ENCODE assay signal across 18 cellular contexts in the genomic region with DNA sequence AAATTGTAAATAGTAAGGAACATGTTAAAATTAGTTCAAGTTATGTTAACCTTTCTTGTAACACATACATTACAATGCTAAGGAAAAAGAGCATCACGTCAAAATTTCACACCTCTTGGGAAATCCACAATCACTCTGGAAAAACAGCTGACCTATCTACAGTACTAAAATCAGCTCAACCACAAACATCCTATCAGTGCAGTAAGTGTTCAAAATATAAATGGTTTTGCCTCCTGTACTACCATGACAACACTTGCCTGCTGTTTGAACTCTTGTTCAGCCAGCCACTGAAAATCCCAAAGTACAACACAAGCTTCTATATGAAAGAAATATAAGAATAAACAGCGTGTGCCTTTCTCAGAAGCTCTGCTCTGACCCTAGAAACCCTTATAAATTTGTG.
DNase-seq lines count a peak whose midpoint lies in the region; ATAC-seq and TF ChIP-seq lines count a peak whose summit lies in the region.
"Had no signal": no experiment of that assay in that cellular context is flagged by ENCODE, and none has a peak within 500 bp of the region (broad histone marks: within the 10 kb centered on the region; RNA-seq: fewer than 3 reads in every experiment).

No MANE protein-coding gene starts in this region.

- no peaks in the 10 kb centered on the region for H3K27me3 Mint-ChIP-seq in activated T-helper 1 cell treated with anti-CD3 and anti-CD28 coated beads, Interleukin-12 subunit alpha, Interleukin-12 subunit beta, Interleukin-2, Interleukin-4 antibody, amounts not matched to agents 30 ng/mL and 10 ng/mL and 1 ng/mL, durations not matched to agents 14 hours and 24 hours and 36 hours (ENCODE audit: insufficient read depth)
- H3K27me3 Mint-ChIP-seq: CD4-positive, alpha-beta memory T cell had no signal

- H3K36me3 ChIP-seq in left ventricle myocardium inferior (peaks cover 58% of the 10 kb centered on the region), colonic mucosa (no peaks in the 10 kb centered on the region)
- H3K36me3 ChIP-seq: HAP-1 had no signal

- intact Hi-C loops in left ventricle myocardium inferior (cut with micrococcal nuclease) (no loop called here), left cardiac atrium (cut with DNase I) (loop anchor here in 1 of 2 donors (5.0 kb wide), 1 partner anchor 92 kb away; no protein-coding TSS in a partner anchor), colonic mucosa (cut with DNase I) (no loop called here)
- intact Hi-C loops in activated T-helper 1 cell treated with anti-CD3 and anti-CD28 coated beads, Interleukin-12 subunit alpha, Interleukin-12 subunit beta, Interleukin-2, Interleukin-4 antibody, amounts not matched to agents 30 ng/mL and 10 ng/mL and 1 ng/mL, durations not matched to agents 14 hours and 24 hours and 36 hours (cut with micrococcal nuclease), result no loop called here

- TF ChIP-seq CTCF in left ventricle myocardium inferior (IDR thresholded peaks at IDR 0.05; ENCODE audit: borderline replicate concordance), result no peak
- no peak for TF ChIP-seq CTCF in colonic mucosa (IDR thresholded peaks at IDR 0.05)

- ATAC-seq in left cardiac atrium, result no peak
- no peak for ATAC-seq in HG02759 (IDR thresholded peaks at IDR 0.05; ENCODE audit: unreplicated experiment)

- no peaks in the 10 kb centered on the region for H3K9me3 Mint-ChIP-seq in activated T-helper 1 cell treated with anti-CD3 and anti-CD28 coated beads, Interleukin-12 subunit alpha, Interleukin-12 subunit beta, Interleukin-2, Interleukin-4 antibody, amounts not matched to agents 30 ng/mL and 10 ng/mL and 1 ng/mL, durations not matched to agents 14 hours and 24 hours and 36 hours
- H3K9me3 Mint-ChIP-seq: CD4-positive, alpha-beta memory T cell; HFFc6 had no signal

- H3K36me3 Mint-ChIP-seq in activated T-helper 1 cell treated with anti-CD3 and anti-CD28 coated beads, Interleukin-12 subunit alpha, Interleukin-12 subunit beta, Interleukin-2, Interleukin-4 antibody, amounts not matched to agents 30 ng/mL and 10 ng/mL and 1 ng/mL, durations not matched to agents 14 hours and 24 hours and 36 hours (ENCODE audit: low read depth), result peaks cover 50% of the 10 kb centered on the region

- no peak overlapping the region for H3K4me3 ChIP-seq in left ventricle myocardium inferior
- no peak overlapping the region for H3K4me3 ChIP-seq in colonic mucosa
- H3K4me3 ChIP-seq: HAP-1 had no signal

- DNase-seq in left ventricle myocardium inferior (no peak), left cardiac atrium (no peak), amniotic epithelial cell (ENCODE audit: low read depth) (peak; percentile 8), myocyte (ENCODE audit: low read depth) (peak; percentile 32), NCI-H510A treated with DMSO at 0.1 percent for 48 hours (lab: John Stamatoyannopoulos, UW) (no peak), colonic mucosa (no peak)
- DNase-seq in activated T-helper 1 cell treated with anti-CD3 and anti-CD28 coated beads, Interleukin-12 subunit alpha, Interleukin-12 subunit beta, Interleukin-2, Interleukin-4 antibody, amounts not matched to agents 30 ng/mL and 10 ng/mL and 1 ng/mL, durations not matched to agents 14 hours and 24 hours and 36 hours (ENCODE audit: low spot score), result no peak
- DNase-seq: C1 segment of cervical spinal cord; Calu3; CD4-positive, alpha-beta memory T cell; COR-L47; DMS53; DMS79 treated with DMSO at 0.1 percent for 48 hours; GF-D8; GOT3; HFFc6 had no signal

- H3K4me1 ChIP-seq in left ventricle myocardium inferior (peaks cover 45% of the 10 kb centered on the region), colonic mucosa (no peaks in the 10 kb centered on the region)
- H3K4me1 ChIP-seq: HAP-1 had no signal

- peaks cover 17% of the 10 kb centered on the region for H3K4me1 Mint-ChIP-seq in activated T-helper 1 cell treated with anti-CD3 and anti-CD28 coated beads, Interleukin-12 subunit alpha, Interleukin-12 subunit beta, Interleukin-2, Interleukin-4 antibody, amounts not matched to agents 30 ng/mL and 10 ng/mL and 1 ng/mL, durations not matched to agents 14 hours and 24 hours and 36 hours (ENCODE audit: low read depth)

- H3K9me3 ChIP-seq in left ventricle myocardium inferior (replicated peaks), result no peaks in the 10 kb centered on the region
- H3K9me3 ChIP-seq in colonic mucosa, result no peaks in the 10 kb centered on the region
- H3K9me3 ChIP-seq: HAP-1 had no signal

- H3K27ac ChIP-seq in left ventricle myocardium inferior (replicated peaks) (peak overlapping the region; percentile 67), colonic mucosa (no peak overlapping the region)

- peak overlapping the region; percentile 19 for H3K27ac Mint-ChIP-seq in activated T-helper 1 cell treated with anti-CD3 and anti-CD28 coated beads, Interleukin-12 subunit alpha, Interleukin-12 subunit beta, Interleukin-2, Interleukin-4 antibody, amounts not matched to agents 30 ng/mL and 10 ng/mL and 1 ng/mL, durations not matched to agents 14 hours and 24 hours and 36 hours
- H3K27ac Mint-ChIP-seq: HFFc6 had no signal

- no peak overlapping the region for H3K9ac ChIP-seq in colonic mucosa (ENCODE audit: low read depth in 2 of 2, low read length in 2 of 2)

- H3K27me3 ChIP-seq in left ventricle myocardium inferior (ENCODE audit: low read depth) (no peaks in the 10 kb centered on the region), colonic mucosa (no peaks in the 10 kb centered on the region)

- H3K4me3 Mint-ChIP-seq in activated T-helper 1 cell treated with anti-CD3 and anti-CD28 coated beads, Interleukin-12 subunit alpha, Interleukin-12 subunit beta, Interleukin-2, Interleukin-4 antibody, amounts not matched to agents 30 ng/mL and 10 ng/mL and 1 ng/mL, durations not matched to agents 14 hours and 24 hours and 36 hours, result no peak overlapping the region
- H3K4me3 Mint-ChIP-seq: CD4-positive, alpha-beta memory T cell; HFFc6 had no signal

Comparison
In these comparisons a context has a peak if more than half of its experiments do, and no peak if none do; other contexts are left out.
1. DNase-seq: peak in amniotic epithelial cell (single experiment) and myocyte (single experiment); none in left ventricle myocardium inferior (single experiment), left cardiac atrium (single experiment), activated T-helper 1 cell treated with anti-CD3 and anti-CD28 coated beads, Interleukin-12 subunit alpha, Interleukin-12 subunit beta, Interleukin-2, Interleukin-4 antibody, amounts not matched to agents 30 ng/mL and 10 ng/mL and 1 ng/mL, durations not matched to agents 14 hours and 24 hours and 36 hours (single experiment), NCI-H510A treated with DMSO at 0.1 percent for 48 hours (single experiment) and colonic mucosa (single experiment).